18 cellular contexts compared by ENCODE assay signal in genomic region chr2:200125463-200125862, GRCh38.
"Had no signal": no experiment of that assay in that cellular context is flagged by ENCODE, and none has a peak within 500 bp of the region (broad histone marks: within the 10 kb centered on the region; RNA-seq: fewer than 3 reads in every experiment).

No MANE protein-coding gene starts in this region.

- H3K4me3 ChIP-seq: prostate gland, smooth muscle cell, suprapubic skin, upper lobe of left lung had no signal

- H3K27ac ChIP-seq: brain microvascular endothelial cell, prostate gland, suprapubic skin, upper lobe of left lung had no signal

- FAIRE-seq: endothelial cell of umbilical vein had no signal

- ATAC-seq: activated CD4-positive, CD25-positive, alpha-beta regulatory T cell treated with anti-CD3 and anti-CD28 coated beads, Interleukin-2, amount 50 U/mL, for 24 hours; natural killer cell treated with Interleukin-12 subunit alpha and Interleukin-12 subunit beta and Interleukin-15 and Interleukin-18, amount 100 ng/mL, for 72 hours; right cardiac atrium had no signal

- H3K4me1 ChIP-seq: prostate gland, suprapubic skin had no signal

- H3K36me3 ChIP-seq: brain microvascular endothelial cell, prostate gland, suprapubic skin, upper lobe of left lung had no signal

- DNase-seq: activated CD4-positive, alpha-beta T cell treated with anti-CD3 and anti-CD28 coated beads, Interleukin-2, amount 50 U/mL, for 1 hour; activated CD8-positive, alpha-beta memory T cell treated with anti-CD3 and anti-CD28 coated beads for 24 hours; activated naive CD8-positive, alpha-beta T cell treated with anti-CD3 and anti-CD28 coated beads for 36 hours; brain microvascular endothelial cell; cortex of kidney; effector CD8-positive, alpha-beta T cell; foreskin fibroblast; kidney glomerular epithelial cell; mesenchymal stem cell; T-helper 2 cell; upper lobe of left lung had no signal

- H3K4me2 ChIP-seq: smooth muscle cell had no signal

- H3K27me3 ChIP-seq: brain microvascular endothelial cell, suprapubic skin, upper lobe of left lung had no signal

- H3K9me3 ChIP-seq: prostate gland, suprapubic skin, upper lobe of left lung had no signal
